ENCODE assay signal across 1 cellular context in the genomic region with DNA sequence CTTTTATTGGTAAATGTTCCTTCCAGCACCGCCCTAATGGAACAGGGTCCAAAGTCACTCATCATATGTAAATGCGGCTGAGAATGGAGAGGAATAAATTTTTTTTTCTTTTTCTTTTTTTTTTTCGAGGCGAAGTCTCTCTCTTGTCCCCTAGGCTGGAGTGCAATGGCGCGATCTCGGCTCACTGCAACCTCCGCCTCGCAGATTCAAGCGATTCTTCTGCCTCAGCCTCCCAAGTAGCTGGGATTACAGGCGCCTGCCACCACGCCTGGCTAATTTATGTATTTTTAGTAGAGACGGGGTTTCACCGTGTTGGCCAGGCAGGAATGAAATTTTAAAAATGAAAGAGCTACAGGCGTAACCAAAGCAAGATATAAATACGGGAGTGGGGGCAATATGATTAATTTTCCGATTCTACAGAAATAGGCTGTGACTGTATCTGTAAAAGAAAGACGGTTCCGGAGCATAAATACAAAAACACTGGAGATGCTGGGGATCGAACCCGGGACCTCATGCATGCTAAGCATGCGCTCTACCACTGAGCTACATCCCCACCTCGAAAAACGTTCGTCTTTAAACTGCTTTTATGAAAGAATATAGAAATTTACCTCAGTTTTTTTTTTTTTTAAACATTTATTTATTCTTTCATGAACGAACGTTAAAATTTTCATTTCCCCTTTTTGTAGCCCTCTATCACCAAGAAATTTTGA.
TF ChIP-seq lines count a peak whose summit lies in the region.

No MANE protein-coding gene starts in this region.

TF ChIP-seq in K562, 482 proteins besides CTCF, POLR2A, EP300 and RAD21 (continued from another document and continues in another):
- TF ChIP-seq, protein P1, sequence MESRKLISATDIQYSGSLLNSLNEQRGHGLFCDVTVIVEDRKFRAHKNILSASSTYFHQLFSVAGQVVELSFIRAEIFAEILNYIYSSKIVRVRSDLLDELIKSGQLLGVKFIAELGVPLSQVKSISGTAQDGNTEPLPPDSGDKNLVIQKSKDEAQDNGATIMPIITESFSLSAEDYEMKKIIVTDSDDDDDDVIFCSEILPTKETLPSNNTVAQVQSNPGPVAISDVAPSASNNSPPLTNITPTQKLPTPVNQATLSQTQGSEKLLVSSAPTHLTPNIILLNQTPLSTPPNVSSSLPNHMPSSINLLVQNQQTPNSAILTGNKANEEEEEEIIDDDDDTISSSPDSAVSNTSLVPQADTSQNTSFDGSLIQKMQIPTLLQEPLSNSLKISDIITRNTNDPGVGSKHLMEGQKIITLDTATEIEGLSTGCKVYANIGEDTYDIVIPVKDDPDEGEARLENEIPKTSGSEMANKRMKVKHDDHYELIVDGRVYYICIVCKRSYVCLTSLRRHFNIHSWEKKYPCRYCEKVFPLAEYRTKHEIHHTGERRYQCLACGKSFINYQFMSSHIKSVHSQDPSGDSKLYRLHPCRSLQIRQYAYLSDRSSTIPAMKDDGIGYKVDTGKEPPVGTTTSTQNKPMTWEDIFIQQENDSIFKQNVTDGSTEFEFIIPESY (CRISPR knock-in tag; IDR thresholded peaks at IDR 0.05): peak; percentile 82
- TF ChIP-seq NCOR1 (IDR thresholded peaks at IDR 0.05): 0 out of 2 replicates have a peak, but pooled peaks have one; percentile 11
- TF ChIP-seq SMARCE1 (IDR thresholded peaks at IDR 0.05): 0 out of 2 replicates have a peak, but pooled peaks have one; percentile 31
- TF ChIP-seq ZNF79 (CRISPR knock-in tag; IDR thresholded peaks at IDR 0.05; ENCODE audit: low read depth): no peak
- no peak for TF ChIP-seq LCOR (CRISPR knock-in tag; IDR thresholded peaks at IDR 0.05)
- peak; percentile 98 for TF ChIP-seq ZNF384 (IDR thresholded peaks at IDR 0.05; ENCODE audit: low read depth, low read length)
- peak; percentile 14; the same call in 1 of the 2 replicates for TF ChIP-seq CXXC5 (CRISPR knock-in tag; IDR thresholded peaks at IDR 0.05)
- peak; percentile 55 to 57; a peak in 2 of 4 replicates for TF ChIP-seq NRF1 (conservative IDR thresholded peaks at IDR 0.05 in 1 of 2, IDR thresholded peaks at IDR 0.05 in 1 of 2)
- TF ChIP-seq SMARCA5 (IDR thresholded peaks at IDR 0.05): peak; percentile 59; the same call in 1 of the 2 replicates
- TF ChIP-seq, protein P2, sequence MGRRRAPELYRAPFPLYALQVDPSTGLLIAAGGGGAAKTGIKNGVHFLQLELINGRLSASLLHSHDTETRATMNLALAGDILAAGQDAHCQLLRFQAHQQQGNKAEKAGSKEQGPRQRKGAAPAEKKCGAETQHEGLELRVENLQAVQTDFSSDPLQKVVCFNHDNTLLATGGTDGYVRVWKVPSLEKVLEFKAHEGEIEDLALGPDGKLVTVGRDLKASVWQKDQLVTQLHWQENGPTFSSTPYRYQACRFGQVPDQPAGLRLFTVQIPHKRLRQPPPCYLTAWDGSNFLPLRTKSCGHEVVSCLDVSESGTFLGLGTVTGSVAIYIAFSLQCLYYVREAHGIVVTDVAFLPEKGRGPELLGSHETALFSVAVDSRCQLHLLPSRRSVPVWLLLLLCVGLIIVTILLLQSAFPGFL (CRISPR knock-in tag; IDR thresholded peaks at IDR 0.05): peak; percentile 62; the same call in 1 of the 2 replicates
- peak; percentile 50 to 76; a peak in 2 of 4 replicates for TF ChIP-seq ARNT (IDR thresholded peaks at IDR 0.05)
- TF ChIP-seq PML (IDR thresholded peaks at IDR 0.05; ENCODE audit: low read length): peak; percentile 54; the same call in 1 of the 2 replicates
- peak; percentile 65 for TF ChIP-seq POLR3G (IDR thresholded peaks at IDR 0.05; ENCODE audit: extremely low read depth, insufficient read length, insufficient replicate concordance)
- no peak for TF ChIP-seq ZNF584 (CRISPR knock-in tag; IDR thresholded peaks at IDR 0.05; ENCODE audit: low read depth)
- TF ChIP-seq CBX3 (IDR thresholded peaks at IDR 0.05; ENCODE audit: borderline replicate concordance in 1 of 2, low read length in 2 of 2): 0 out of 3 replicates have a peak, but pooled peaks of 1 of the 2 experiments have one; percentile 57
- TF ChIP-seq, protein P3, sequence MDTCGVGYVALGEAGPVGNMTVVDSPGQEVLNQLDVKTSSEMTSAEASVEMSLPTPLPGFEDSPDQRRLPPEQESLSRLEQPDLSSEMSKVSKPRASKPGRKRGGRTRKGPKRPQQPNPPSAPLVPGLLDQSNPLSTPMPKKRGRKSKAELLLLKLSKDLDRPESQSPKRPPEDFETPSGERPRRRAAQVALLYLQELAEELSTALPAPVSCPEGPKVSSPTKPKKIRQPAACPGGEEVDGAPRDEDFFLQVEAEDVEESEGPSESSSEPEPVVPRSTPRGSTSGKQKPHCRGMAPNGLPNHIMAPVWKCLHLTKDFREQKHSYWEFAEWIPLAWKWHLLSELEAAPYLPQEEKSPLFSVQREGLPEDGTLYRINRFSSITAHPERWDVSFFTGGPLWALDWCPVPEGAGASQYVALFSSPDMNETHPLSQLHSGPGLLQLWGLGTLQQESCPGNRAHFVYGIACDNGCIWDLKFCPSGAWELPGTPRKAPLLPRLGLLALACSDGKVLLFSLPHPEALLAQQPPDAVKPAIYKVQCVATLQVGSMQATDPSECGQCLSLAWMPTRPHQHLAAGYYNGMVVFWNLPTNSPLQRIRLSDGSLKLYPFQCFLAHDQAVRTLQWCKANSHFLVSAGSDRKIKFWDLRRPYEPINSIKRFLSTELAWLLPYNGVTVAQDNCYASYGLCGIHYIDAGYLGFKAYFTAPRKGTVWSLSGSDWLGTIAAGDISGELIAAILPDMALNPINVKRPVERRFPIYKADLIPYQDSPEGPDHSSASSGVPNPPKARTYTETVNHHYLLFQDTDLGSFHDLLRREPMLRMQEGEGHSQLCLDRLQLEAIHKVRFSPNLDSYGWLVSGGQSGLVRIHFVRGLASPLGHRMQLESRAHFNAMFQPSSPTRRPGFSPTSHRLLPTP (IDR thresholded peaks at IDR 0.05; ENCODE audit: borderline replicate concordance, extremely low read depth, insufficient read length): peak; percentile 90
- TF ChIP-seq PRMT5 (CRISPR knock-in tag; IDR thresholded peaks at IDR 0.05): no peak
- TF ChIP-seq ZC3H4 (CRISPR knock-in tag; IDR thresholded peaks at IDR 0.05; ENCODE audit: borderline replicate concordance): no peak
- TF ChIP-seq, protein P4, sequence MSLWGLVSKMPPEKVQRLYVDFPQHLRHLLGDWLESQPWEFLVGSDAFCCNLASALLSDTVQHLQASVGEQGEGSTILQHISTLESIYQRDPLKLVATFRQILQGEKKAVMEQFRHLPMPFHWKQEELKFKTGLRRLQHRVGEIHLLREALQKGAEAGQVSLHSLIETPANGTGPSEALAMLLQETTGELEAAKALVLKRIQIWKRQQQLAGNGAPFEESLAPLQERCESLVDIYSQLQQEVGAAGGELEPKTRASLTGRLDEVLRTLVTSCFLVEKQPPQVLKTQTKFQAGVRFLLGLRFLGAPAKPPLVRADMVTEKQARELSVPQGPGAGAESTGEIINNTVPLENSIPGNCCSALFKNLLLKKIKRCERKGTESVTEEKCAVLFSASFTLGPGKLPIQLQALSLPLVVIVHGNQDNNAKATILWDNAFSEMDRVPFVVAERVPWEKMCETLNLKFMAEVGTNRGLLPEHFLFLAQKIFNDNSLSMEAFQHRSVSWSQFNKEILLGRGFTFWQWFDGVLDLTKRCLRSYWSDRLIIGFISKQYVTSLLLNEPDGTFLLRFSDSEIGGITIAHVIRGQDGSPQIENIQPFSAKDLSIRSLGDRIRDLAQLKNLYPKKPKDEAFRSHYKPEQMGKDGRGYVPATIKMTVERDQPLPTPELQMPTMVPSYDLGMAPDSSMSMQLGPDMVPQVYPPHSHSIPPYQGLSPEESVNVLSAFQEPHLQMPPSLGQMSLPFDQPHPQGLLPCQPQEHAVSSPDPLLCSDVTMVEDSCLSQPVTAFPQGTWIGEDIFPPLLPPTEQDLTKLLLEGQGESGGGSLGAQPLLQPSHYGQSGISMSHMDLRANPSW (CRISPR knock-in tag; IDR thresholded peaks at IDR 0.05): 0 out of 2 replicates have a peak, but pooled peaks have one; percentile 63
- TF ChIP-seq, protein P5, sequence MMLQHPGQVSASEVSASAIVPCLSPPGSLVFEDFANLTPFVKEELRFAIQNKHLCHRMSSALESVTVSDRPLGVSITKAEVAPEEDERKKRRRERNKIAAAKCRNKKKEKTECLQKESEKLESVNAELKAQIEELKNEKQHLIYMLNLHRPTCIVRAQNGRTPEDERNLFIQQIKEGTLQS (IDR thresholded peaks at IDR 0.05): no peak
- TF ChIP-seq, protein P5 (CRISPR knock-in tag; conservative IDR thresholded peaks at IDR 0.05): 0 out of 2 replicates have a peak, but pooled peaks have one; percentile 30
- no peak for TF ChIP-seq ETV6 (IDR thresholded peaks at IDR 0.05; ENCODE audit: borderline replicate concordance in 1 of 2, low read depth in 2 of 2, low read length in 1 of 2)
- no peak for TF ChIP-seq ETV6 (CRISPR knock-in tag; IDR thresholded peaks at IDR 0.05; ENCODE audit: borderline replicate concordance)
- TF ChIP-seq PHB (CRISPR knock-in tag; IDR thresholded peaks at IDR 0.05): no peak
- TF ChIP-seq, protein P6, sequence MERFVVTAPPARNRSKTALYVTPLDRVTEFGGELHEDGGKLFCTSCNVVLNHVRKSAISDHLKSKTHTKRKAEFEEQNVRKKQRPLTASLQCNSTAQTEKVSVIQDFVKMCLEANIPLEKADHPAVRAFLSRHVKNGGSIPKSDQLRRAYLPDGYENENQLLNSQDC (CRISPR knock-in tag; IDR thresholded peaks at IDR 0.05): no peak
- peak; percentile 78 for TF ChIP-seq NFIC (IDR thresholded peaks at IDR 0.05)
- TF ChIP-seq SMARCA4 (IDR thresholded peaks at IDR 0.05): no peak
- 0 out of 2 replicates have a peak, but pooled peaks have one; percentile 59 for TF ChIP-seq MYC (IDR thresholded peaks at IDR 0.05; ENCODE audit: low read depth, low read length)
- no peak for TF ChIP-seq MYC (CRISPR knock-in tag; IDR thresholded peaks at IDR 0.05; ENCODE audit: borderline replicate concordance, low read depth)
- TF ChIP-seq, protein P7, sequence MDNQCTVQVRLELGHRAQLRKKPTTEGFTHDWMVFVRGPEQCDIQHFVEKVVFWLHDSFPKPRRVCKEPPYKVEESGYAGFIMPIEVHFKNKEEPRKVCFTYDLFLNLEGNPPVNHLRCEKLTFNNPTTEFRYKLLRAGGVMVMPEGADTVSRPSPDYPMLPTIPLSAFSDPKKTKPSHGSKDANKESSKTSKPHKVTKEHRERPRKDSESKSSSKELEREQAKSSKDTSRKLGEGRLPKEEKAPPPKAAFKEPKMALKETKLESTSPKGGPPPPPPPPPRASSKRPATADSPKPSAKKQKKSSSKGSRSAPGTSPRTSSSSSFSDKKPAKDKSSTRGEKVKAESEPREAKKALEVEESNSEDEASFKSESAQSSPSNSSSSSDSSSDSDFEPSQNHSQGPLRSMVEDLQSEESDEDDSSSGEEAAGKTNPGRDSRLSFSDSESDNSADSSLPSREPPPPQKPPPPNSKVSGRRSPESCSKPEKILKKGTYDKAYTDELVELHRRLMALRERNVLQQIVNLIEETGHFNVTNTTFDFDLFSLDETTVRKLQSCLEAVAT (IDR thresholded peaks at IDR 0.05): peak in 1 of 2 experiments; percentile 63; a peak in 1 of 4 replicates
- TF ChIP-seq KDM2B (CRISPR knock-in tag; IDR thresholded peaks at IDR 0.05): no peak
- TF ChIP-seq, protein P8, sequence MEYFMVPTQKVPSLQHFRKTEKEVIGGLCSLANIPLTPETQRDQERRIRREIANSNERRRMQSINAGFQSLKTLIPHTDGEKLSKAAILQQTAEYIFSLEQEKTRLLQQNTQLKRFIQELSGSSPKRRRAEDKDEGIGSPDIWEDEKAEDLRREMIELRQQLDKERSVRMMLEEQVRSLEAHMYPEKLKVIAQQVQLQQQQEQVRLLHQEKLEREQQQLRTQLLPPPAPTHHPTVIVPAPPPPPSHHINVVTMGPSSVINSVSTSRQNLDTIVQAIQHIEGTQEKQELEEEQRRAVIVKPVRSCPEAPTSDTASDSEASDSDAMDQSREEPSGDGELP (CRISPR knock-in tag; IDR thresholded peaks at IDR 0.05; ENCODE audit: borderline replicate concordance): no peak
- TF ChIP-seq HMG20B (CRISPR knock-in tag; IDR thresholded peaks at IDR 0.05): no peak
- peak; percentile 66; the same call in 1 of the 2 replicates for TF ChIP-seq FOXJ2 (tag; IDR thresholded peaks at IDR 0.05)
- TF ChIP-seq ZNF274 (IDR thresholded peaks at IDR 0.05; ENCODE audit: borderline replicate concordance, low read depth, low read length): peak; percentile 72; the same call in 1 of the 2 replicates
- peak; percentile 36; the same call in 1 of the 2 replicates for TF ChIP-seq MTA1 (IDR thresholded peaks at IDR 0.05; ENCODE audit: borderline replicate concordance)
- TF ChIP-seq, protein P9, sequence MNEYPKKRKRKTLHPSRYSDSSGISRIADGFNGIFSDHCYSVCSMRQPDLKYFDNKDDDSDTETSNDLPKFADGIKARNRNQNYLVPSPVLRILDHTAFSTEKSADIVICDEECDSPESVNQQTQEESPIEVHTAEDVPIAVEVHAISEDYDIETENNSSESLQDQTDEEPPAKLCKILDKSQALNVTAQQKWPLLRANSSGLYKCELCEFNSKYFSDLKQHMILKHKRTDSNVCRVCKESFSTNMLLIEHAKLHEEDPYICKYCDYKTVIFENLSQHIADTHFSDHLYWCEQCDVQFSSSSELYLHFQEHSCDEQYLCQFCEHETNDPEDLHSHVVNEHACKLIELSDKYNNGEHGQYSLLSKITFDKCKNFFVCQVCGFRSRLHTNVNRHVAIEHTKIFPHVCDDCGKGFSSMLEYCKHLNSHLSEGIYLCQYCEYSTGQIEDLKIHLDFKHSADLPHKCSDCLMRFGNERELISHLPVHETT (CRISPR knock-in tag; conservative IDR thresholded peaks at IDR 0.05 in 1 of 2, IDR thresholded peaks at IDR 0.05 in 1 of 2): no peak
- peak in 1 of 2 experiments; percentile 73 for TF ChIP-seq NCOA2 (IDR thresholded peaks at IDR 0.05; ENCODE audit: partially characterized antibody in 2 of 2)
- 0 out of 4 replicates have a peak, but pooled peaks of 1 of the 2 experiments have one; percentile 45 for TF ChIP-seq FOXK2 (conservative IDR thresholded peaks at IDR 0.05 in 1 of 2, IDR thresholded peaks at IDR 0.05 in 1 of 2; ENCODE audit: low read depth in 2 of 2)
- peak; percentile 49; the same call in 1 of the 2 replicates for TF ChIP-seq L3MBTL2 (IDR thresholded peaks at IDR 0.05)
- no peak for TF ChIP-seq POLR2B (IDR thresholded peaks at IDR 0.05; ENCODE audit: low read depth, partially characterized antibody)
- TF ChIP-seq TBP (optimal IDR thresholded peaks at IDR 0.05; ENCODE audit: low read depth, low read length): peak; percentile 100
- TF ChIP-seq, protein P10, sequence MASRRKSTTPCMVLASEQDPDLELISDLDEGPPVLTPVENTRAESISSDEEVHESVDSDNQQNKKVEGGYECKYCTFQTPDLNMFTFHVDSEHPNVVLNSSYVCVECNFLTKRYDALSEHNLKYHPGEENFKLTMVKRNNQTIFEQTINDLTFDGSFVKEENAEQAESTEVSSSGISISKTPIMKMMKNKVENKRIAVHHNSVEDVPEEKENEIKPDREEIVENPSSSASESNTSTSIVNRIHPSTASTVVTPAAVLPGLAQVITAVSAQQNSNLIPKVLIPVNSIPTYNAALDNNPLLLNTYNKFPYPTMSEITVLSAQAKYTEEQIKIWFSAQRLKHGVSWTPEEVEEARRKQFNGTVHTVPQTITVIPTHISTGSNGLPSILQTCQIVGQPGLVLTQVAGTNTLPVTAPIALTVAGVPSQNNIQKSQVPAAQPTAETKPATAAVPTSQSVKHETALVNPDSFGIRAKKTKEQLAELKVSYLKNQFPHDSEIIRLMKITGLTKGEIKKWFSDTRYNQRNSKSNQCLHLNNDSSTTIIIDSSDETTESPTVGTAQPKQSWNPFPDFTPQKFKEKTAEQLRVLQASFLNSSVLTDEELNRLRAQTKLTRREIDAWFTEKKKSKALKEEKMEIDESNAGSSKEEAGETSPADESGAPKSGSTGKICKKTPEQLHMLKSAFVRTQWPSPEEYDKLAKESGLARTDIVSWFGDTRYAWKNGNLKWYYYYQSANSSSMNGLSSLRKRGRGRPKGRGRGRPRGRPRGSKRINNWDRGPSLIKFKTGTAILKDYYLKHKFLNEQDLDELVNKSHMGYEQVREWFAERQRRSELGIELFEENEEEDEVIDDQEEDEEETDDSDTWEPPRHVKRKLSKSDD (conservative IDR thresholded peaks at IDR 0.05; ENCODE audit: low read length): no peak
